In genomic region chr1:161351482-161351881, GRCh38 we compare ENCODE assay signal across 27 cellular contexts. TPM values are rescaled to one million over a fixed set of nuclear protein-coding genes. Genes with fewer than 3 reads are reported as not detected.
A peak's percentile ranks its signal among the peaks of the same experiment; 100 is the strongest.
DNase-seq lines count a peak whose midpoint lies in the region; ATAC-seq, FAIRE-seq and TF ChIP-seq lines count a peak whose summit lies in the region.
"Had no signal": no experiment of that assay in that cellular context is flagged by ENCODE, and none has a peak within 500 bp of the region (broad histone marks: within the 10 kb centered on the region; RNA-seq: fewer than 3 reads in every experiment).

No MANE protein-coding gene starts in this region.

- no peaks in the 10 kb centered on the region for H3K27me3 Mint-ChIP-seq in activated CD4-positive, alpha-beta memory T cell treated with anti-CD3 and anti-CD28 coated beads for 36 hours
- no peaks in the 10 kb centered on the region for H3K27me3 Mint-ChIP-seq in T-helper 2 cell treated with Interferon-gamma antibody and Interleukin-4, amounts not matched to agents 5 μg/mL and 100 μg/mL, for 36 hours (ENCODE audit: low read depth)
- H3K27me3 Mint-ChIP-seq: effector memory CD8-positive, alpha-beta T cell; IgD-negative memory B cell had no signal

- no peak overlapping the region for H3K4me3 ChIP-seq in left lung
- H3K4me3 ChIP-seq: esophagus squamous epithelium, SJCRH30, tibial artery had no signal

- ATAC-seq in left lung, result peak; percentile 54
- ATAC-seq: effector memory CD8-positive, alpha-beta T cell; right cardiac atrium had no signal

- no peaks in the 10 kb centered on the region for H3K9me3 Mint-ChIP-seq in activated CD4-positive, alpha-beta memory T cell treated with anti-CD3 and anti-CD28 coated beads for 36 hours
- no peaks in the 10 kb centered on the region for H3K9me3 Mint-ChIP-seq in T-helper 2 cell treated with Interferon-gamma antibody and Interleukin-4, amounts not matched to agents 5 μg/mL and 100 μg/mL, for 36 hours
- H3K9me3 Mint-ChIP-seq: effector memory CD8-positive, alpha-beta T cell; IgD-negative memory B cell had no signal

- FAIRE-seq in D721Med (lab: Jason Lieb, UNC), result peak; percentile 63

- H3K27ac Mint-ChIP-seq in activated CD4-positive, alpha-beta memory T cell treated with anti-CD3 and anti-CD28 coated beads for 36 hours, result peak overlapping the region; percentile 25
- no peak overlapping the region for H3K27ac Mint-ChIP-seq in T-helper 2 cell treated with Interferon-gamma antibody and Interleukin-4, amounts not matched to agents 5 μg/mL and 100 μg/mL, for 36 hours
- H3K27ac Mint-ChIP-seq: IgD-negative memory B cell had no signal

- POLR2A ChIA-PET in activated CD4-positive, alpha-beta memory T cell treated with anti-CD3 and anti-CD28 coated beads for 36 hours (lab: Charles Lee), result no interaction called here

- intact Hi-C loops in activated CD4-positive, alpha-beta memory T cell treated with anti-CD3 and anti-CD28 coated beads for 36 hours (cut with micrococcal nuclease), result no loop called here
- intact Hi-C loops in left lung (cut with DNase I), result no loop called here

- H3K9me3 ChIP-seq in left lung, result no peaks in the 10 kb centered on the region
- H3K9me3 ChIP-seq: esophagus squamous epithelium, SJCRH30, tibial artery had no signal

- H3K36me3 ChIP-seq in left lung, result peaks cover 0 to 16% of the 10 kb centered on the region in 2 donors
- H3K36me3 ChIP-seq: SJCRH30 had no signal

- peaks cover 0 to 19% of the 10 kb centered on the region in 2 donors for H3K4me1 ChIP-seq in left lung
- H3K4me1 ChIP-seq: esophagus squamous epithelium, SJCRH30, tibial artery had no signal

- no peak overlapping the region for H3K4me3 Mint-ChIP-seq in activated CD4-positive, alpha-beta memory T cell treated with anti-CD3 and anti-CD28 coated beads for 36 hours
- no peak overlapping the region for H3K4me3 Mint-ChIP-seq in T-helper 2 cell treated with Interferon-gamma antibody and Interleukin-4, amounts not matched to agents 5 μg/mL and 100 μg/mL, for 36 hours
- H3K4me3 Mint-ChIP-seq: effector memory CD8-positive, alpha-beta T cell; IgD-negative memory B cell had no signal

- CTCF ChIA-PET in activated CD4-positive, alpha-beta memory T cell treated with anti-CD3 and anti-CD28 coated beads for 36 hours (lab: Charles Lee), result interaction anchor here (0.6 to 3.2 kb wide), 3 partner anchors 30 to 399 kb away, joined by 3 to 14 read pairs (median 4); no protein-coding TSS in a partner anchor

- DNase-seq in AML-193 (lab: John Stamatoyannopoulos, UW) (peak; percentile 74 to 76), D721Med (ENCODE audit: insufficient read length, low spot score) (no peak), left lung (no peak), NCI-H446 (lab: John Stamatoyannopoulos, UW) (no peak), DMS53 treated with DMSO at 0.1 percent for 48 hours (lab: John Stamatoyannopoulos, UW; ENCODE audit: unreplicated experiment) (no peak), SW480 (ENCODE audit: low spot score) (no peak)
- no peak for DNase-seq in activated CD4-positive, alpha-beta memory T cell treated with anti-CD3 and anti-CD28 coated beads for 36 hours
- no peak for DNase-seq in T-helper 2 cell treated with Interferon-gamma antibody and Interleukin-4, amounts not matched to agents 5 μg/mL and 100 μg/mL, for 36 hours (ENCODE audit: low spot score)
- DNase-seq: activated CD4-positive, CD25-positive, alpha-beta regulatory T cell treated with anti-CD3 and anti-CD28 coated beads, Interleukin-2, amount 50 U/mL, for 72 hours; activated naive CD4-positive, alpha-beta T cell treated with Interleukin-2 at 50 U/mL for 16 hours; anterior cingulate cortex; effector memory CD8-positive, alpha-beta T cell; esophagus squamous epithelium; NCI-H1092; NCI-H2107; NCI-H510A treated with DMSO at 0.1 percent for 48 hours; nucleus accumbens; right cardiac atrium; SJCRH30; stimulated activated naive CD4-positive, alpha-beta T cell treated with Interleukin-2 at 50 U/mL for 16 hours; T1000; tibial artery had no signal

- peaks cover 10% of the 10 kb centered on the region for H3K36me3 Mint-ChIP-seq in activated CD4-positive, alpha-beta memory T cell treated with anti-CD3 and anti-CD28 coated beads for 36 hours
- H3K36me3 Mint-ChIP-seq in T-helper 2 cell treated with Interferon-gamma antibody and Interleukin-4, amounts not matched to agents 5 μg/mL and 100 μg/mL, for 36 hours (ENCODE audit: low read depth), result peaks cover 12% of the 10 kb centered on the region

- TF ChIP-seq CTCF in D721Med (IDR thresholded peaks at IDR 0.05; ENCODE audit: insufficient read depth, missing control alignments) (no peak), left lung (IDR thresholded peaks at IDR 0.05) (no peak)

- H3K4me1 Mint-ChIP-seq in activated CD4-positive, alpha-beta memory T cell treated with anti-CD3 and anti-CD28 coated beads for 36 hours (ENCODE audit: low read depth), result no peaks in the 10 kb centered on the region
- H3K4me1 Mint-ChIP-seq in T-helper 2 cell treated with Interferon-gamma antibody and Interleukin-4, amounts not matched to agents 5 μg/mL and 100 μg/mL, for 36 hours (ENCODE audit: low read depth), result peaks cover 2% of the 10 kb centered on the region

- peak overlapping the region in 1 of 2 donors; percentile 79 for H3K27ac ChIP-seq in left lung
- H3K27ac ChIP-seq: esophagus squamous epithelium, HL-60, SJCRH30, tibial artery had no signal

- no peaks in the 10 kb centered on the region for H3K27me3 ChIP-seq in left lung
- H3K27me3 ChIP-seq: esophagus squamous epithelium, SJCRH30, tibial artery had no signal

RNA-seq across cellular contexts. Expression of gene CFAP126, which starts 16.2 kb away (rescaled TPM):
- under 1 TPM in 1 of 2 experiments, not detected in 1; 0.29 TPM for total RNA-seq in activated CD4-positive, alpha-beta memory T cell treated with anti-CD3 and anti-CD28 coated beads for 36 hours
- total RNA-seq in left lung, result 1 to 10 TPM in 1 of 2 donors, not detected in 1; 5.8 TPM
- total RNA-seq: esophagus squamous epithelium, liver, mucosa of gallbladder, OCI-LY7, right cardiac atrium, SJCRH30 had no signal

RNA-seq across cellular contexts. Expression of gene SDHC, which starts 37.3 kb away (rescaled TPM):
- total RNA-seq in activated CD4-positive, alpha-beta memory T cell treated with anti-CD3 and anti-CD28 coated beads for 36 hours, result 100 to 1,000 TPM; 212 to 215 TPM
- 100 to 1,000 TPM; 187 to 204 TPM for total RNA-seq in left lung

RNA-seq across cellular contexts. Expression of gene MPZ, which starts 41.7 kb away (rescaled TPM):
- 1 to 10 TPM; 3.7 to 5.8 TPM for total RNA-seq in activated CD4-positive, alpha-beta memory T cell treated with anti-CD3 and anti-CD28 coated beads for 36 hours
- total RNA-seq in left lung, result 1 to 10 TPM; 2.0 to 4.8 TPM

Comparison
In these comparisons a context has a peak if more than half of its experiments do, and no peak if none do; other contexts are left out.
1. DNase-seq: peak in AML-193 (2 of 2); none in D721Med (single experiment), activated CD4-positive, alpha-beta memory T cell treated with anti-CD3 and anti-CD28 coated beads for 36 hours (single experiment), left lung (0 of 2), T-helper 2 cell treated with Interferon-gamma antibody and Interleukin-4, amounts not matched to agents 5 μg/mL and 100 μg/mL, for 36 hours (single experiment), NCI-H446 (0 of 2), DMS53 treated with DMSO at 0.1 percent for 48 hours (single experiment) and SW480 (single experiment).